Comparison of ENCODE assay signal across 8 cellular contexts in the genomic region with DNA sequence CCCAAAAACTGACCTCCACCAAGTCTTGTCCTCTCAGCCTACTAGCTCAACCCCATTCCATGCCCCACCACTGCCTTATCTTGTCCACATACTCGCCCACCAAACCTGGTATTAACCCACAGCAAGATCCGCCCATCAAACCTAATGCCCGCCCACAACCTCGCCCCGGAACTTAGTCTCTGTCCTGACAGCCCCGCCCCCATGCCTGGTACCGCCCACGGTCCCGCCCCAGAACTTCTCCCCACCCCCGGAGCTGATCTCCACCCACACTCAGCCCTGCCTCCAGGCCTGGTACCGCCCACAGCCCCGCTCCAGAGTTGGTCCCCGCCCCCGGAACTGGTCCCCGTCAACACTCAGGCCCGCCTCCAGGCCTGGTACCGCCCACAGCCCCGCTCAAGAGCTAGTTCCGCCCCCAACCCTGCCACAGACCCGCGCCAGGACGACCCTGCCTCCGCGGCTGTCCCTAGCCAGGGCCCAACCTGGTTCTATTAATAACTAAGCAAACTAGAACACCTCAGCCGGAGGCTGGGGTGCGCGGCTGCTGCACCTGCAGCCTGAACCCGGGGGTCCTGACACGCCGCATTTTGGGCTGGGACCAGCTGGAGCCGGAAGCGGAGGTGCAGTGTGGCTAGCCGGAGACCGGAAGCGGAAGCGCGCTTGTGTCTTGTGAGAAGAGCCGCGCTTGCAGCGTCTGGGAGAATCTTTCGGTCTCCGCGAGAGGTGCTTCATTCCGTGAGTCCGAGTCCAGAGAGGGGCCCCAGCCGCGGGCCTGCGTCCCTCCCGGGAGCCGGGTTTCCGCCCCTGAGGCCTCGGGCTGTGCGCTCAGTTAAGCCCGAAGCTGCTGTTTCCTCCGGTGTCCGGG. TPM values are rescaled to one million over a fixed set of nuclear protein-coding genes. Genes with fewer than 3 reads are reported as not detected.
DNase-seq lines count a peak whose midpoint lies in the region; ATAC-seq, FAIRE-seq and TF ChIP-seq lines count a peak whose summit lies in the region.

ZNF557 (plus strand) TSS at position 662 of the 862 bp plus-strand sequence. CDS start 5,372 bp downstream, outside the sequence.

- no peaks in the 10 kb centered on the region for H3K27me3 Mint-ChIP-seq in activated CD4-positive, alpha-beta T cell treated with anti-CD3 and anti-CD28 coated beads for 36 hours

- no peaks in the 10 kb centered on the region for H3K27me3 ChIP-seq in BE2C

- FAIRE-seq in GM19239 (lab: Jason Lieb, UNC) = peak; percentile 96

- intact Hi-C loops in activated CD4-positive, alpha-beta T cell treated with anti-CD3 and anti-CD28 coated beads for 36 hours (cut with DNase I, micrococcal nuclease) = loop anchor here in 1 of 2 experiments (1.0 kb wide), 2 partner anchors 30 to 302 kb away; partner anchors contain the start of gene SH2D3A

- H3K4me3 Mint-ChIP-seq in activated CD4-positive, alpha-beta T cell treated with anti-CD3 and anti-CD28 coated beads for 36 hours = peak within 1 kb of the TSS; percentile 90

- H3K4me3 ChIP-seq in BE2C (ENCODE audit: low read depth, low read length) (peak within 1 kb of the TSS; percentile 92), choroid plexus epithelial cell (ENCODE audit: low read depth, low read length) (peak within 1 kb of the TSS; percentile 92)

- H3K9me3 ChIP-seq in BE2C = no peaks in the 10 kb centered on the region; the same call in 1 of the 2 replicates

- DNase-seq in BE2C = peak; percentile 99
- peak; percentile 87 for DNase-seq in GM19239 (ENCODE audit: insufficient read length, low spot score)
- peak; percentile 85 to 95 for DNase-seq in NCI-H524 (lab: John Stamatoyannopoulos, UW)
- peak; percentile 100 for DNase-seq in activated CD4-positive, alpha-beta T cell treated with anti-CD3 and anti-CD28 coated beads for 36 hours
- peak; percentile 99 for DNase-seq in choroid plexus epithelial cell (ENCODE audit: low read depth)
- peak; percentile 96 for DNase-seq in kidney tubule cell (ENCODE audit: low spot score)
- DNase-seq in stimulated activated CD4-positive, alpha-beta T cell treated with anti-CD3 and anti-CD28 coated beads, Interleukin-1b, Interleukin-23, amount 100 ng/mL, for 1 hour (ENCODE audit: low read depth in 2 of 2) = peak; percentile 98

- H3K36me3 Mint-ChIP-seq in activated CD4-positive, alpha-beta T cell treated with anti-CD3 and anti-CD28 coated beads for 36 hours (ENCODE audit: low read depth) = peaks cover 33% of the 10 kb centered on the region

- H3K27ac Mint-ChIP-seq in activated CD4-positive, alpha-beta T cell treated with anti-CD3 and anti-CD28 coated beads for 36 hours = peak within 1 kb of the TSS; percentile 77

- CTCF ChIA-PET in activated CD4-positive, alpha-beta T cell treated with anti-CD3 and anti-CD28 coated beads for 36 hours (lab: Charles Lee) = interaction anchor here (0.7 to 1.9 kb wide), 4 partner anchors 30 to 285 kb away, joined by 3 to 6 read pairs (median 6); no protein-coding TSS in a partner anchor

- POLR2A ChIA-PET in activated CD4-positive, alpha-beta T cell treated with anti-CD3 and anti-CD28 coated beads for 36 hours (lab: Charles Lee) = interaction anchor here (0.6 to 1.2 kb wide), 3 partner anchors 30 to 276 kb away, joined by 3 to 8 read pairs (median 3); no protein-coding TSS in a partner anchor

- no peak for TF ChIP-seq CTCF in BE2C (IDR thresholded peaks at IDR 0.05; ENCODE audit: low read depth, low read length)
- no peak for TF ChIP-seq CTCF in choroid plexus epithelial cell (conservative IDR thresholded peaks at IDR 0.05; ENCODE audit: low read depth, low read length)

- ATAC-seq in HG03442 (IDR thresholded peaks at IDR 0.05; ENCODE audit: unreplicated experiment) = peak; percentile 89
- peak; percentile 96 for ATAC-seq in activated CD4-positive, alpha-beta T cell treated with anti-CD3 and anti-CD28 coated beads for 36 hours

- H3K36me3 ChIP-seq in BE2C = peaks cover 10% of the 10 kb centered on the region

- peaks cover 17% of the 10 kb centered on the region for H3K4me1 Mint-ChIP-seq in activated CD4-positive, alpha-beta T cell treated with anti-CD3 and anti-CD28 coated beads for 36 hours

- no peaks in the 10 kb centered on the region for H3K4me1 ChIP-seq in BE2C

- peaks cover under 1% of the 10 kb centered on the region for H3K9me3 Mint-ChIP-seq in activated CD4-positive, alpha-beta T cell treated with anti-CD3 and anti-CD28 coated beads for 36 hours (ENCODE audit: low read depth)

RNA-seq across cellular contexts. Expression of gene ZNF557, which starts in this region (rescaled TPM):
- 7.3 TPM for polyA plus RNA-seq in BE2C (2012; ENCODE audit: insufficient read depth, insufficient read length, low read depth)
- 1 to 10 TPM; 8.9 to 9.6 TPM for total RNA-seq in activated CD4-positive, alpha-beta T cell treated with anti-CD3 and anti-CD28 coated beads for 36 hours

Comparison
In these comparisons a context has a peak if more than half of its experiments do, and no peak if none do; other contexts are left out.
1. Peak in every context shown above with its lines: DNase-seq, ATAC-seq and H3K4me3 ChIP-seq.